In genomic region chr10:116272497-116273221, GRCh38 we compare ENCODE assay signal across 1 cellular context.
TF ChIP-seq lines count a peak whose summit lies in the region.

Gene GFRA1, minus strand, starts transcription at chr10:116273206. Its CDS starts 1,177 bp downstream, at chr10:116272029.

TF ChIP-seq in GM12878, 131 proteins besides CTCF, POLR2A, EP300 and RAD21 (continued from another document):
- TF ChIP-seq SMC3 (IDR thresholded peaks at IDR 0.05; ENCODE audit: borderline replicate concordance, low read length) (no peak), RUNX3 (IDR thresholded peaks at IDR 0.05; ENCODE audit: low read length) (no peak), HDAC2 (IDR thresholded peaks at IDR 0.05) (no peak), JUND (IDR thresholded peaks at IDR 0.05; ENCODE audit: low read depth, low read length) (no peak), SMARCA5 (IDR thresholded peaks at IDR 0.05) (no peak), SUZ12 (IDR thresholded peaks at IDR 0.05; ENCODE audit: unreplicated experiment) (peak; percentile 40)
